Comparison of ENCODE assay signal across 19 cellular contexts in the genomic region with DNA sequence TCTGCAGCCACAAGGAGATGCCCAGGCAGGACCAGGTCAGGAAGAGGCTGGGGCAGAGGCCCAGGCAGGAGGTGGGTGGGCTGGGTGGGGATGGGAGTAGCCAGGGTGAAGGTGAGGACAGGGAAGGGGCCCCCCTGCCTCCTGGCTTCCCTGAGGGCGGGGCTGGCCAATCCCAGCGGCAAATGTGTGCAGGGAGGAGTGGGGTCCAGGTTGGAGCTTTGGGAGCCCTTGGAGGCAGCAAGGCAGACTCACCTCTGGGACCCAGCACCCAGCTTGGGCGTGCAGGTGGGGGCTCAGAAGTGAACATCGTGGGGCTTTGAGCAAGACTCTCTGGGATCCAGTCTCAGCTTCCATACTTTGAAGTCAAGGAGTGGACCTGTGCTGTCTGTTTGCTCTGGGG. TPM values are rescaled to one million over a fixed set of nuclear protein-coding genes. Genes with fewer than 3 reads are reported as not detected.
"Had no signal": no experiment of that assay in that cellular context is flagged by ENCODE, and none has a peak within 500 bp of the region (broad histone marks: within the 10 kb centered on the region; RNA-seq: fewer than 3 reads in every experiment).

No MANE protein-coding gene starts in this region.

- H3K27me3 Mint-ChIP-seq: progenitor cell of endocrine pancreas had no signal

- H3K4me1 ChIP-seq: right lobe of liver had no signal

- ATAC-seq: body of pancreas; lower lobe of right lung; stimulated activated naive B cell treated with anti-CD40 and anti-IgM and Interleukin-4, amounts not matched to agents 10 μg/mL and 1 μg/mL and 100 μg/mL, for 72 hours had no signal

- H3K27ac Mint-ChIP-seq: activated T-helper 2 cell treated with anti-CD3 and anti-CD28 coated beads, Interferon-gamma antibody, Interleukin-2, Interleukin-4, amounts not matched to agents 10 μg/mL and 5 μg/mL and 100 μg/mL, durations not matched to agents 14 hours and 24 hours and 36 hours; endodermal cell; stimulated activated naive B cell treated with anti-CD40 and anti-IgM and Interleukin-4, amounts not matched to agents 10 μg/mL and 1 μg/mL and 100 μg/mL, for 72 hours had no signal

- H3K36me3 Mint-ChIP-seq: immature natural killer cell; mesothelial cell of epicardium; stimulated activated naive B cell treated with anti-CD40 and anti-IgM and Interleukin-4, amounts not matched to agents 10 μg/mL and 1 μg/mL and 100 μg/mL, for 72 hours had no signal

- H3K9me3 ChIP-seq: body of pancreas, lower lobe of right lung, right lobe of liver had no signal

- H3K27ac ChIP-seq: right lobe of liver, WERI-Rb-1 had no signal

- H3K36me3 ChIP-seq: lower lobe of right lung, right lobe of liver, WERI-Rb-1 had no signal

- H3K4me3 Mint-ChIP-seq: endodermal cell; immature natural killer cell; mesothelial cell of epicardium; stimulated activated naive B cell treated with anti-CD40 and anti-IgM and Interleukin-4, amounts not matched to agents 10 μg/mL and 1 μg/mL and 100 μg/mL, for 72 hours had no signal

- H3K9me3 Mint-ChIP-seq: activated T-helper 2 cell treated with anti-CD3 and anti-CD28 coated beads, Interferon-gamma antibody, Interleukin-2, Interleukin-4, amounts not matched to agents 10 μg/mL and 5 μg/mL and 100 μg/mL, durations not matched to agents 14 hours and 24 hours and 36 hours; endodermal cell; immature natural killer cell; mesothelial cell of epicardium; stimulated activated naive B cell treated with anti-CD40 and anti-IgM and Interleukin-4, amounts not matched to agents 10 μg/mL and 1 μg/mL and 100 μg/mL, for 72 hours had no signal

- H3K27me3 ChIP-seq: body of pancreas, right lobe of liver had no signal

- DNase-seq: activated CD4-positive, alpha-beta T cell treated with anti-CD3 and anti-CD28 coated beads for 4 hours; dermis blood vessel endothelial cell; endodermal cell; erythroblast; immature natural killer cell; lower lobe of right lung; nucleus accumbens; right lobe of liver; stimulated activated CD4-positive, alpha-beta T cell treated with anti-CD3 and anti-CD28 coated beads, Interleukin-1b, Interleukin-23, amount 100 ng/mL, for 48 hours; stimulated activated naive B cell treated with anti-CD40 and anti-IgM and Interleukin-4, amounts not matched to agents 10 μg/mL and 1 μg/mL and 100 μg/mL, for 72 hours; T1000; WERI-Rb-1 had no signal

- H3K4me3 ChIP-seq: body of pancreas, lower lobe of right lung, right lobe of liver had no signal

- H3K4me1 Mint-ChIP-seq: endodermal cell, mesothelial cell of epicardium had no signal

RNA-seq across cellular contexts. Expression of a gene that starts 25.2 kb away (rescaled TPM):
- total RNA-seq: activated T-helper 2 cell treated with anti-CD3 and anti-CD28 coated beads, Interferon-gamma antibody, Interleukin-2, Interleukin-4, amounts not matched to agents 10 μg/mL and 5 μg/mL and 100 μg/mL, durations not matched to agents 14 hours and 24 hours and 36 hours; body of pancreas; dermis blood vessel endothelial cell; endodermal cell; glomerular endothelial cell; mesothelial cell of epicardium; myocyte; progenitor cell of endocrine pancreas; urinary bladder had no signal
- polyA plus RNA-seq: urinary bladder had no signal
